12 cellular contexts compared by ENCODE assay signal in genomic region chr2:199581504-199581903, GRCh38.
DNase-seq lines count a peak whose midpoint lies in the region; ATAC-seq and TF ChIP-seq lines count a peak whose summit lies in the region.
"Had no signal": no experiment of that assay in that cellular context is flagged by ENCODE, and none has a peak within 500 bp of the region (broad histone marks: within the 10 kb centered on the region; RNA-seq: fewer than 3 reads in every experiment).

No MANE protein-coding gene starts in this region.

- H3K27me3 Mint-ChIP-seq in GM23338 (ENCODE audit: insufficient read depth, low read depth, poor library complexity), result peaks cover 4% of the 10 kb centered on the region

- H3K4me1 ChIP-seq in GM23338 (ENCODE audit: insufficient read depth) (peaks cover 30% of the 10 kb centered on the region), OCI-LY1 (ENCODE audit: insufficient read depth, low read length, severe bottlenecking) (no peaks in the 10 kb centered on the region), GM23248 (ENCODE audit: insufficient read depth) (no peaks in the 10 kb centered on the region)

- H4K20me1 ChIP-seq in GM23338 (replicated peaks; ENCODE audit: insufficient read depth) (no peaks in the 10 kb centered on the region), OCI-LY1 (ENCODE audit: insufficient read depth, low read length) (no peaks in the 10 kb centered on the region), GM23248 (ENCODE audit: insufficient read depth) (no peaks in the 10 kb centered on the region)

- no peaks in the 10 kb centered on the region for H3K9me2 ChIP-seq in GM23338 (ENCODE audit: insufficient read depth)
- H3K9me2 ChIP-seq in OCI-LY1 (ENCODE audit: low read depth, low read length), result no peaks in the 10 kb centered on the region
- no peaks in the 10 kb centered on the region for H3K9me2 ChIP-seq in GM23248 (ENCODE audit: insufficient read depth)

- H3K36me3 ChIP-seq in GM23338 (ENCODE audit: insufficient read depth) (no peaks in the 10 kb centered on the region), OCI-LY1 (ENCODE audit: insufficient read depth, low read length) (no peaks in the 10 kb centered on the region), GM23248 (ENCODE audit: low read depth) (no peaks in the 10 kb centered on the region)

- in situ Hi-C loops in GM23248 (cut with MboI), result no loop called here

- peak overlapping the region; percentile 85; the same call in 1 of the 2 replicates for H3K27ac Mint-ChIP-seq in GM23338
- H3K27ac Mint-ChIP-seq: activated T-cell treated with anti-CD3 and anti-CD28 coated beads, Interleukin-2, amount 50 U/mL, for 72 hours; stimulated activated naive B cell treated with anti-CD40 and anti-IgM and Interleukin-4, amounts not matched to agents 10 μg/mL and 1 μg/mL and 100 μg/mL, for 72 hours had no signal

- H3K27me3 ChIP-seq in GM23338 (ENCODE audit: insufficient read depth), result no peaks in the 10 kb centered on the region
- peaks cover 4% of the 10 kb centered on the region; the same call in 1 of the 2 replicates for H3K27me3 ChIP-seq in OCI-LY1 (ENCODE audit: insufficient read depth, low read length)
- no peaks in the 10 kb centered on the region; the same call in 1 of the 2 replicates for H3K27me3 ChIP-seq in GM23248 (replicated peaks; ENCODE audit: insufficient read depth)

- H3K4me2 ChIP-seq in GM23338 (peak overlapping the region; percentile 69), OCI-LY1 (ENCODE audit: low read length) (peak overlapping the region; percentile 20; the same call in 1 of the 2 replicates), GM23248 (ENCODE audit: unreplicated experiment) (no peak overlapping the region)
- H3K4me2 ChIP-seq: PC-9 had no signal

- DNase-seq in GM23338 (ENCODE audit: low spot score), result no peak
- DNase-seq in fibroblast of villous mesenchyme (ENCODE audit: low read depth), result no peak
- DNase-seq in pons (ENCODE audit: low spot score), result peak; percentile 56
- no peak for DNase-seq in GM03348 (ENCODE audit: low spot score)
- DNase-seq in GM23248, result no peak
- DNase-seq: activated T-cell treated with anti-CD3 and anti-CD28 coated beads, Interleukin-2, amount 50 U/mL, for 72 hours; NCI-H2029; PC-9; stimulated activated naive B cell treated with anti-CD40 and anti-IgM and Interleukin-4, amounts not matched to agents 10 μg/mL and 1 μg/mL and 100 μg/mL, for 72 hours had no signal

- no peaks in the 10 kb centered on the region for H3K9me3 ChIP-seq in OCI-LY1 (ENCODE audit: low read length)
- no peaks in the 10 kb centered on the region for H3K9me3 ChIP-seq in GM23248 (ENCODE audit: low read depth)

- no peaks in the 10 kb centered on the region for H3F3A ChIP-seq in GM23338 (replicated peaks; ENCODE audit: low read depth)
- H3F3A ChIP-seq in OCI-LY1 (ENCODE audit: insufficient read depth, low read length), result no peaks in the 10 kb centered on the region
- no peaks in the 10 kb centered on the region for H3F3A ChIP-seq in GM23248 (ENCODE audit: insufficient read depth)

- peak overlapping the region; percentile 65 for H3K4me3 Mint-ChIP-seq in GM23338
- H3K4me3 Mint-ChIP-seq: activated T-cell treated with anti-CD3 and anti-CD28 coated beads, Interleukin-2, amount 50 U/mL, for 72 hours; stimulated activated naive B cell treated with anti-CD40 and anti-IgM and Interleukin-4, amounts not matched to agents 10 μg/mL and 1 μg/mL and 100 μg/mL, for 72 hours had no signal

- H3K36me3 Mint-ChIP-seq in GM23338 (ENCODE audit: low read depth), result no peaks in the 10 kb centered on the region
- H3K36me3 Mint-ChIP-seq: stimulated activated naive B cell treated with anti-CD40 and anti-IgM and Interleukin-4, amounts not matched to agents 10 μg/mL and 1 μg/mL and 100 μg/mL, for 72 hours had no signal

- H3K79me2 ChIP-seq in GM23338 (replicated peaks; ENCODE audit: insufficient read depth), result no peaks in the 10 kb centered on the region
- H3K79me2 ChIP-seq in OCI-LY1 (ENCODE audit: insufficient read depth, low read length), result no peaks in the 10 kb centered on the region
- H3K79me2 ChIP-seq in GM23248 (ENCODE audit: insufficient read depth), result no peaks in the 10 kb centered on the region

- no peak overlapping the region; the same call in 1 of the 2 replicates for H3K27ac ChIP-seq in GM23338 (ENCODE audit: low read depth)
- no peak overlapping the region for H3K27ac ChIP-seq in OCI-LY1 (ENCODE audit: low read depth, low read length, poor library complexity, severe bottlenecking)
- H3K27ac ChIP-seq in GM23248, result no peak overlapping the region
- H3K27ac ChIP-seq: PC-9 had no signal

- peaks cover 29% of the 10 kb centered on the region for H3K4me1 Mint-ChIP-seq in GM23338
- H3K4me1 Mint-ChIP-seq: stimulated activated naive B cell treated with anti-CD40 and anti-IgM and Interleukin-4, amounts not matched to agents 10 μg/mL and 1 μg/mL and 100 μg/mL, for 72 hours had no signal

- ATAC-seq in GM23338 (no peak), HG03432 (IDR thresholded peaks at IDR 0.05; ENCODE audit: unreplicated experiment) (no peak), GM19397 (IDR thresholded peaks at IDR 0.05; ENCODE audit: unreplicated experiment) (no peak)
- ATAC-seq: activated T-cell treated with anti-CD3 and anti-CD28 coated beads, Interleukin-2, amount 50 U/mL, for 72 hours; stimulated activated naive B cell treated with anti-CD40 and anti-IgM and Interleukin-4, amounts not matched to agents 10 μg/mL and 1 μg/mL and 100 μg/mL, for 72 hours had no signal

- H2AFZ ChIP-seq in GM23338 (peak overlapping the region; percentile 74; the same call in 1 of the 2 replicates), OCI-LY1 (ENCODE audit: low read length) (no peak overlapping the region), GM23248 (no peak overlapping the region)
- H2AFZ ChIP-seq: PC-9 had no signal

- 35 to 43% methylated on average over 6 of the region's 6 CpGs for WGBS in GM23248 (ENCODE audit: low coverage in 1 of 2, low lambda C conversion rate in 2 of 2, missing lambda C conversion rate in 2 of 2), 2 experiments

- no peak for TF ChIP-seq CTCF in GM23338 (conservative IDR thresholded peaks at IDR 0.05; ENCODE audit: low read depth in 2 of 2)
- TF ChIP-seq CTCF in OCI-LY1 (IDR thresholded peaks at IDR 0.05; ENCODE audit: low read length), result no peak
- no peak for TF ChIP-seq CTCF in fibroblast of villous mesenchyme (IDR thresholded peaks at IDR 0.05; ENCODE audit: insufficient read depth, low read depth, low read length)

- no peak overlapping the region for H3K9ac ChIP-seq in OCI-LY1 (ENCODE audit: low read length)
- no peak overlapping the region for H3K9ac ChIP-seq in GM23248

- H3K4me3 ChIP-seq in GM23338 (peak overlapping the region; percentile 41), OCI-LY1 (ENCODE audit: low read depth, low read length, poor library complexity, severe bottlenecking) (no peak overlapping the region), fibroblast of villous mesenchyme (ENCODE audit: low read depth, low read length) (peak overlapping the region; percentile 57), GM23248 (no peak overlapping the region)
- H3K4me3 ChIP-seq: PC-9 had no signal

- H3K9me3 Mint-ChIP-seq in GM23338, result no peaks in the 10 kb centered on the region
- H3K9me3 Mint-ChIP-seq: activated T-cell treated with anti-CD3 and anti-CD28 coated beads, Interleukin-2, amount 50 U/mL, for 72 hours; stimulated activated naive B cell treated with anti-CD40 and anti-IgM and Interleukin-4, amounts not matched to agents 10 μg/mL and 1 μg/mL and 100 μg/mL, for 72 hours had no signal

TF ChIP-seq in GM23338, 12 proteins besides CTCF, POLR2A, EP300 and RAD21 (continues in another document):
- no peak for TF ChIP-seq EZH2 (IDR thresholded peaks at IDR 0.05; ENCODE audit: low read depth, unreplicated experiment)
- TF ChIP-seq EZH2phosphoT487 (IDR thresholded peaks at IDR 0.05; ENCODE audit: unreplicated experiment), result no peak
- TF ChIP-seq NANOG (IDR thresholded peaks at IDR 0.05; ENCODE audit: borderline replicate concordance), result no peak
- TF ChIP-seq ZNF331 (CRISPR knock-in tag; IDR thresholded peaks at IDR 0.05; ENCODE audit: low read depth), result no peak
- no peak for TF ChIP-seq ETS1 (IDR thresholded peaks at IDR 0.05)
- no peak for TF ChIP-seq POLR2AphosphoS5 (IDR thresholded peaks at IDR 0.05; ENCODE audit: low read depth)
- no peak for TF ChIP-seq JUNB (IDR thresholded peaks at IDR 0.05; ENCODE audit: unreplicated experiment)
- no peak for TF ChIP-seq ZNF114 (CRISPR knock-in tag; IDR thresholded peaks at IDR 0.05)
- TF ChIP-seq CREB1 (CRISPR knock-in tag; IDR thresholded peaks at IDR 0.05; ENCODE audit: low read depth), result no peak
- TF ChIP-seq, protein P1, sequence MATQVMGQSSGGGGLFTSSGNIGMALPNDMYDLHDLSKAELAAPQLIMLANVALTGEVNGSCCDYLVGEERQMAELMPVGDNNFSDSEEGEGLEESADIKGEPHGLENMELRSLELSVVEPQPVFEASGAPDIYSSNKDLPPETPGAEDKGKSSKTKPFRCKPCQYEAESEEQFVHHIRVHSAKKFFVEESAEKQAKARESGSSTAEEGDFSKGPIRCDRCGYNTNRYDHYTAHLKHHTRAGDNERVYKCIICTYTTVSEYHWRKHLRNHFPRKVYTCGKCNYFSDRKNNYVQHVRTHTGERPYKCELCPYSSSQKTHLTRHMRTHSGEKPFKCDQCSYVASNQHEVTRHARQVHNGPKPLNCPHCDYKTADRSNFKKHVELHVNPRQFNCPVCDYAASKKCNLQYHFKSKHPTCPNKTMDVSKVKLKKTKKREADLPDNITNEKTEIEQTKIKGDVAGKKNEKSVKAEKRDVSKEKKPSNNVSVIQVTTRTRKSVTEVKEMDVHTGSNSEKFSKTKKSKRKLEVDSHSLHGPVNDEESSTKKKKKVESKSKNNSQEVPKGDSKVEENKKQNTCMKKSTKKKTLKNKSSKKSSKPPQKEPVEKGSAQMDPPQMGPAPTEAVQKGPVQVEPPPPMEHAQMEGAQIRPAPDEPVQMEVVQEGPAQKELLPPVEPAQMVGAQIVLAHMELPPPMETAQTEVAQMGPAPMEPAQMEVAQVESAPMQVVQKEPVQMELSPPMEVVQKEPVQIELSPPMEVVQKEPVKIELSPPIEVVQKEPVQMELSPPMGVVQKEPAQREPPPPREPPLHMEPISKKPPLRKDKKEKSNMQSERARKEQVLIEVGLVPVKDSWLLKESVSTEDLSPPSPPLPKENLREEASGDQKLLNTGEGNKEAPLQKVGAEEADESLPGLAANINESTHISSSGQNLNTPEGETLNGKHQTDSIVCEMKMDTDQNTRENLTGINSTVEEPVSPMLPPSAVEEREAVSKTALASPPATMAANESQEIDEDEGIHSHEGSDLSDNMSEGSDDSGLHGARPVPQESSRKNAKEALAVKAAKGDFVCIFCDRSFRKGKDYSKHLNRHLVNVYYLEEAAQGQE (IDR thresholded peaks at IDR 0.05; ENCODE audit: unreplicated experiment), result no peak

Comparison
In these comparisons a context has a peak if more than half of its experiments do, and no peak if none do; other contexts are left out.
1. H3K4me3 ChIP-seq: peak in GM23338 (single experiment) and fibroblast of villous mesenchyme (single experiment); none in OCI-LY1 (single experiment) and GM23248 (single experiment).